Comparison of ENCODE assay signal across 8 cellular contexts in the genomic region with DNA sequence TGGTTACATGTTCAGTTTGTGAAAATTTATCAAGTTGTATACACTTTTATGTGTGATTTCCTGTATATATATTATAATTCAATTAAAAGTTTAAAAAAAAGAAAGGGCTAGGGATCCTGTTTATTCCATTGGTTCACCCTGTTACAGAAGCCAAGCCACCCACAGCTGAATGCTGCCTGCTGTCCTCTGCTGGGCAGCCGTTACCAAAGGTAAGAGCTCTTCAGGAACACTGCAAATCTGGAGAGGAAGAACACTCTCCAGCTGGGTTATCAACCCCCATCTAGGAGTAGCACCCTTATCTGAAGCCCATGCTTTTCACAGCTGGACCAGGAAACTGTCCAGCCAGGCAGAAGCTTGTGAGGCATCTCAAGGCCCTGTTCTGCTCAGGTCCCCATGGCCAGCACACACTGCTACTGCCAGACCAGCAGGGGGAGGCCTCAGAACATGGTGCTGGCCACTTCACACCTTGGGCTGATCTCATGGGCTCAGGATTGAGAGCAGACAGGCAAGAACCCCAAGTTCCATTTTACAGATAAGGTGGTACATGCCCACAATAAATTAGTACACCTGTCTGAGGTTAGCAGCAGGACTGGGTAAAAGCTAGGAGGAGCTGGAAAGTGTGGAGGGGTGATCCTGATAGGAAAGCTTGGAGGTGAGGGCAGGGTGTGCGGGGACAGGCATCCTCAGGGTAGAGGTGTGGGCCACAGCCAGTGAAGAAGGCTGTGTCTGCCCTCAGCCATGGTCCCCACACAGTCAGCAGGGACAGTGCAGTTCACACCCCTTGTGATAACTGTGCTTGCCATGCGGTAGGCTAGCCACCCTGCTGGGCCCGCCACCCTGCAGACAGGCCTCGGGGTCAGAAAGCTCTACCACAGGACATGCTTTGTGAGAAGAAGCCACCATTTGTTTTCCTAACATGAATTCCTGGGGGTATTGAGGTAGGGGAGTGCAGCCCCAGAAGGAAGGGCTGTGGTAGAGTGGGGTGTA. TPM values are rescaled to one million over a fixed set of nuclear protein-coding genes. Genes with fewer than 3 reads are reported as not detected.
DNase-seq lines count a peak whose midpoint lies in the region; ATAC-seq and FAIRE-seq lines count a peak whose summit lies in the region.

No MANE protein-coding gene starts in this region.

- H3K27ac ChIP-seq in trophoblast cell (ENCODE audit: low read depth, low read length): no peak overlapping the region

- no peak overlapping the region for H2BK12ac ChIP-seq in trophoblast cell (ENCODE audit: low read length)

- no peak overlapping the region for H4K12ac ChIP-seq in trophoblast cell (ENCODE audit: low read depth, low read length)

- no peak overlapping the region for H3K4me3 ChIP-seq in trophoblast cell (ENCODE audit: low read depth, low read length)

- H2BK5ac ChIP-seq in trophoblast cell (ENCODE audit: low read depth, low read length, poor library complexity): no peak overlapping the region

- peak; percentile 51 for FAIRE-seq in GM18507 (lab: Jason Lieb, UNC)

- H4K8ac ChIP-seq in trophoblast cell (ENCODE audit: low read depth, low read length): no peak overlapping the region

- H2BK120ac ChIP-seq in trophoblast cell (ENCODE audit: insufficient read depth, low read length, poor library complexity): no peak overlapping the region

- H3K27me3 ChIP-seq in trophoblast cell (ENCODE audit: insufficient read depth, low read length): no peaks in the 10 kb centered on the region

- H3K36me3 ChIP-seq in trophoblast cell (ENCODE audit: control insufficient read depth in 1 of 2, insufficient read depth in 2 of 2, low read length in 2 of 2): peaks cover 22 to 45% of the 10 kb centered on the region in 2 experiments

- no CpG with 5 or more reads among the region's 5 CpGs for WGBS in trophoblast cell (ENCODE audit: extremely low coverage, insufficient coverage, insufficient read length)

- no peak overlapping the region for H3K4ac ChIP-seq in trophoblast cell (ENCODE audit: low read depth, low read length)

- H2AK5ac ChIP-seq in trophoblast cell (ENCODE audit: low read length): no peak overlapping the region

- H3K18ac ChIP-seq in trophoblast cell (ENCODE audit: low read length): no peak overlapping the region

- no peaks in the 10 kb centered on the region for H3K79me2 ChIP-seq in trophoblast cell (ENCODE audit: control insufficient read depth, insufficient read depth, low read length, poor library complexity)

- no peak overlapping the region for H2AFZ ChIP-seq in trophoblast cell (ENCODE audit: insufficient read depth, low read length, poor library complexity)

- H3K9me3 ChIP-seq in trophoblast cell (ENCODE audit: insufficient read depth, low read depth, low read length): peaks cover 4% of the 10 kb centered on the region

- ATAC-seq in GM19035 (IDR thresholded peaks at IDR 0.05; ENCODE audit: unreplicated experiment) (no peak), GM19324 (IDR thresholded peaks at IDR 0.05; ENCODE audit: low FRiP score, unreplicated experiment) (no peak)

- H4K91ac ChIP-seq in trophoblast cell (ENCODE audit: low read depth, low read length): no peak overlapping the region

- H3K4me2 ChIP-seq in trophoblast cell (ENCODE audit: low read length): no peak overlapping the region

- H3K9ac ChIP-seq in trophoblast cell (ENCODE audit: low read length): no peak overlapping the region

- DNase-seq in AG08396 (ENCODE audit: low spot score) (peak; percentile 75), GM18507 (ENCODE audit: extremely low spot score, insufficient read length, low read depth) (peak; percentile 55), NOMO-1 treated with DMSO at 0.1 percent for 48 hours (lab: John Stamatoyannopoulos, UW; ENCODE audit: unreplicated experiment) (peak; percentile 36), fibroblast of peridontal ligament (ENCODE audit: extremely low read depth) (peak; percentile 62), trophoblast cell (peak; percentile 24 to 59)
- DNase-seq in activated T-cell treated with anti-CD3 and anti-CD28 coated beads, Interleukin-2, amount 50 U/mL, for 1 hour: peak; percentile 33

- no peaks in the 10 kb centered on the region for H3K79me1 ChIP-seq in trophoblast cell (ENCODE audit: low read length)

- no peak overlapping the region for H3K14ac ChIP-seq in trophoblast cell (ENCODE audit: low read length)

- no peak overlapping the region for H3K23ac ChIP-seq in trophoblast cell (ENCODE audit: low read length)

- H3K4me1 ChIP-seq in trophoblast cell (ENCODE audit: control insufficient read depth in 1 of 2, insufficient read depth in 2 of 2, low read length in 2 of 2): no peaks in the 10 kb centered on the region

RNA-seq across cellular contexts. Expression of a gene that starts 54.3 kb away (rescaled TPM):
- 95.5 and 107 TPM in 2 replicates for polyA plus RNA-seq in trophoblast cell (2013)
